1 cellular context compared by ENCODE assay signal in the genomic region with DNA sequence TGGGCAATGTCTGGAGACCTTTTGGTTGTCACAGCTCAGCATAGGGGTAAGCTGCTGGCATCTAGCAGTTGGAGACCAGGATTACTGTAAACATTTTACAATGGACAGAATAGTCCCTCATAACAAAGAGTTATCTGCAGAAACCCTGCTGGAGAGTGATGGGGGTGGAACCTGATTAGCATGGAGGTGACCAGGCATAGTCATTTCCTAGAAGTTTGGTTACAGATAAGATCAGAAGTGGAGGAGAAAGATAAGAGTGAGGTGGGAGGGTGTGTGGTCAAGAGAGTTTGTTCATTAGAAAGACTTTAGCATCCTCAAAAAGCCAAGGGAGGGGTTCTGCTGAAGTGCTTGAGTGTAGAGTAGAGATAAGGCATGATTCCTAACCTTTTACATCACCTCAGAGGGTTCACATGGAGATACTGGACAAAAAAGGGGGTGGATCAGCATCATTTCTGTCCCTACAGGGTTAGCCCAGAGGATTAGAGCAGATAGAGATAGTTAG.
A peak's percentile ranks its signal among the peaks of the same experiment; 100 is the strongest.
TF ChIP-seq lines count a peak whose summit lies in the region.

No MANE protein-coding gene starts in this region.

TF ChIP-seq in HEK293, 187 proteins besides CTCF, POLR2A, EP300 and RAD21 (continued from another document):
- TF ChIP-seq, protein P1, sequence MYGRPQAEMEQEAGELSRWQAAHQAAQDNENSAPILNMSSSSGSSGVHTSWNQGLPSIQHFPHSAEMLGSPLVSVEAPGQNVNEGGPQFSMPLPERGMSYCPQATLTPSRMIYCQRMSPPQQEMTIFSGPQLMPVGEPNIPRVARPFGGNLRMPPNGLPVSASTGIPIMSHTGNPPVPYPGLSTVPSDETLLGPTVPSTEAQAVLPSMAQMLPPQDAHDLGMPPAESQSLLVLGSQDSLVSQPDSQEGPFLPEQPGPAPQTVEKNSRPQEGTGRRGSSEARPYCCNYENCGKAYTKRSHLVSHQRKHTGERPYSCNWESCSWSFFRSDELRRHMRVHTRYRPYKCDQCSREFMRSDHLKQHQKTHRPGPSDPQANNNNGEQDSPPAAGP (tag by site-specific recombination; IDR thresholded peaks at IDR 0.05), result peak; percentile 89
- peak; percentile 27; the same call in 1 of the 2 replicates for TF ChIP-seq KLF1 (tag by site-specific recombination; IDR thresholded peaks at IDR 0.05)
- TF ChIP-seq EGR2 (tag by site-specific recombination; IDR thresholded peaks at IDR 0.05; ENCODE audit: low read depth), result peak; percentile 95
- no peak for TF ChIP-seq BCL11A (tag by site-specific recombination; IDR thresholded peaks at IDR 0.05; ENCODE audit: low read depth)
- TF ChIP-seq IKZF3 (tag by site-specific recombination; IDR thresholded peaks at IDR 0.05), result no peak
- TF ChIP-seq ZNF416 (tag by site-specific recombination; IDR thresholded peaks at IDR 0.05), result no peak
- TF ChIP-seq, protein P2, sequence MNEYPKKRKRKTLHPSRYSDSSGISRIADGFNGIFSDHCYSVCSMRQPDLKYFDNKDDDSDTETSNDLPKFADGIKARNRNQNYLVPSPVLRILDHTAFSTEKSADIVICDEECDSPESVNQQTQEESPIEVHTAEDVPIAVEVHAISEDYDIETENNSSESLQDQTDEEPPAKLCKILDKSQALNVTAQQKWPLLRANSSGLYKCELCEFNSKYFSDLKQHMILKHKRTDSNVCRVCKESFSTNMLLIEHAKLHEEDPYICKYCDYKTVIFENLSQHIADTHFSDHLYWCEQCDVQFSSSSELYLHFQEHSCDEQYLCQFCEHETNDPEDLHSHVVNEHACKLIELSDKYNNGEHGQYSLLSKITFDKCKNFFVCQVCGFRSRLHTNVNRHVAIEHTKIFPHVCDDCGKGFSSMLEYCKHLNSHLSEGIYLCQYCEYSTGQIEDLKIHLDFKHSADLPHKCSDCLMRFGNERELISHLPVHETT (tag by site-specific recombination; IDR thresholded peaks at IDR 0.05), result no peak
- TF ChIP-seq ZNF175 (tag by site-specific recombination; IDR thresholded peaks at IDR 0.05), result no peak
- TF ChIP-seq, protein P3, sequence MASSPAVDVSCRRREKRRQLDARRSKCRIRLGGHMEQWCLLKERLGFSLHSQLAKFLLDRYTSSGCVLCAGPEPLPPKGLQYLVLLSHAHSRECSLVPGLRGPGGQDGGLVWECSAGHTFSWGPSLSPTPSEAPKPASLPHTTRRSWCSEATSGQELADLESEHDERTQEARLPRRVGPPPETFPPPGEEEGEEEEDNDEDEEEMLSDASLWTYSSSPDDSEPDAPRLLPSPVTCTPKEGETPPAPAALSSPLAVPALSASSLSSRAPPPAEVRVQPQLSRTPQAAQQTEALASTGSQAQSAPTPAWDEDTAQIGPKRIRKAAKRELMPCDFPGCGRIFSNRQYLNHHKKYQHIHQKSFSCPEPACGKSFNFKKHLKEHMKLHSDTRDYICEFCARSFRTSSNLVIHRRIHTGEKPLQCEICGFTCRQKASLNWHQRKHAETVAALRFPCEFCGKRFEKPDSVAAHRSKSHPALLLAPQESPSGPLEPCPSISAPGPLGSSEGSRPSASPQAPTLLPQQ (tag by site-specific recombination; IDR thresholded peaks at IDR 0.05), result no peak
- TF ChIP-seq ZNF600 (tag by site-specific recombination; IDR thresholded peaks at IDR 0.05), result no peak
- 0 out of 2 replicates have a peak, but pooled peaks have one; percentile 40 for TF ChIP-seq ZXDB (tag by site-specific recombination; IDR thresholded peaks at IDR 0.05)
- TF ChIP-seq MYNN (tag by site-specific recombination; IDR thresholded peaks at IDR 0.05; ENCODE audit: borderline replicate concordance), result no peak
- no peak for TF ChIP-seq ZNF654 (tag by site-specific recombination; IDR thresholded peaks at IDR 0.05; ENCODE audit: low read depth)
- TF ChIP-seq ZNF2 (tag by site-specific recombination; IDR thresholded peaks at IDR 0.05), result no peak
- no peak for TF ChIP-seq ZSCAN30 (tag by site-specific recombination; IDR thresholded peaks at IDR 0.05)
- no peak for TF ChIP-seq ZNF404 (tag by site-specific recombination; IDR thresholded peaks at IDR 0.05)
TF ChIP-seq in HEK293: peak in this region for 9.
